Comparison of ENCODE assay signal across 8 cellular contexts in genomic region chr5:153147891-153148623, GRCh38.
DNase-seq lines count a peak whose midpoint lies in the region; ATAC-seq and TF ChIP-seq lines count a peak whose summit lies in the region.

No MANE protein-coding gene starts in this region.

- H3K4me3 ChIP-seq in right cardiac atrium (ENCODE audit: low read length): no peak overlapping the region
- no peak overlapping the region for H3K4me3 ChIP-seq in tibial nerve

- no peaks in the 10 kb centered on the region for H3K27me3 ChIP-seq in right cardiac atrium (ENCODE audit: control insufficient read depth, insufficient read depth)
- no peaks in the 10 kb centered on the region for H3K27me3 ChIP-seq in tibial nerve

- H3K27ac ChIP-seq in right cardiac atrium (ENCODE audit: low read length) (no peak overlapping the region), tibial nerve (no peak overlapping the region)

- intact Hi-C loops in right cardiac atrium (cut with DNase I): loop anchor here in 3 of 4 donors (5.0 kb wide), 1 partner anchor 586 kb away; no protein-coding TSS in a partner anchor
- intact Hi-C loops in activated naive CD4-positive, alpha-beta T cell treated with anti-CD3 and anti-CD28 coated beads for 36 hours (cut with micrococcal nuclease): loop anchor here (1.0 to 2.0 kb wide), 2 partner anchors 587 to 616 kb away; no protein-coding TSS in a partner anchor

- H3K4me1 Mint-ChIP-seq in activated naive CD4-positive, alpha-beta T cell treated with anti-CD3 and anti-CD28 coated beads for 36 hours (ENCODE audit: low read depth): no peaks in the 10 kb centered on the region

- ATAC-seq in GM21723 (IDR thresholded peaks at IDR 0.05; ENCODE audit: unreplicated experiment) (peak; percentile 81), right cardiac atrium (peak; percentile 45 to 54)

- TF ChIP-seq CTCF in tibial nerve (IDR thresholded peaks at IDR 0.05): peak in 4 of 5 experiments; percentile 5 to 24 (median 12)

- H3K9me3 ChIP-seq in right cardiac atrium (ENCODE audit: control insufficient read depth, low read length): no peaks in the 10 kb centered on the region
- H3K9me3 ChIP-seq in tibial nerve: peaks cover 0 to 17% (median 0%) of the 10 kb centered on the region in 4 donors

- CTCF ChIA-PET in activated naive CD4-positive, alpha-beta T cell treated with anti-CD3 and anti-CD28 coated beads for 36 hours (lab: Charles Lee): interaction anchor here (0.7 kb wide), 1 partner anchor 62 kb away, joined by 3 read pairs; no protein-coding TSS in a partner anchor

- 27% methylated on average over 7 of the region's 7 CpGs for WGBS in right cardiac atrium
- 29 to 32% methylated on average over 7 of the region's 7 CpGs for WGBS in tibial nerve, 2 donors

- no peak overlapping the region for H3K4me3 Mint-ChIP-seq in activated naive CD4-positive, alpha-beta T cell treated with anti-CD3 and anti-CD28 coated beads for 36 hours

- no peaks in the 10 kb centered on the region for H3K36me3 ChIP-seq in tibial nerve

- no peaks in the 10 kb centered on the region for H3K27me3 Mint-ChIP-seq in activated naive CD4-positive, alpha-beta T cell treated with anti-CD3 and anti-CD28 coated beads for 36 hours (ENCODE audit: low read depth)

- no peak for TF ChIP-seq POLR2A in tibial nerve (IDR thresholded peaks at IDR 0.05)

- DNase-seq in GM03348 (ENCODE audit: low spot score): peak; percentile 17
- DNase-seq in LoVo (ENCODE audit: low spot score): peak; percentile 46
- DNase-seq in SK-N-DZ (ENCODE audit: low spot score): peak; percentile 42
- DNase-seq in right cardiac atrium: peak in 1 of 3 donors; percentile 30
- DNase-seq in tibial nerve (ENCODE audit: low spot score in 2 of 2): no peak
- no peak for DNase-seq in GOT3 (lab: John Stamatoyannopoulos, UW)
- no peak for DNase-seq in activated naive CD4-positive, alpha-beta T cell treated with anti-CD3 and anti-CD28 coated beads for 36 hours

- no peak overlapping the region for H3K27ac Mint-ChIP-seq in activated naive CD4-positive, alpha-beta T cell treated with anti-CD3 and anti-CD28 coated beads for 36 hours

- no peaks in the 10 kb centered on the region for H3K36me3 Mint-ChIP-seq in activated naive CD4-positive, alpha-beta T cell treated with anti-CD3 and anti-CD28 coated beads for 36 hours (ENCODE audit: low read depth)

- TF ChIP-seq EP300 in tibial nerve (IDR thresholded peaks at IDR 0.05): no peak

- peaks cover 24% of the 10 kb centered on the region for H3K9me3 Mint-ChIP-seq in activated naive CD4-positive, alpha-beta T cell treated with anti-CD3 and anti-CD28 coated beads for 36 hours

- H3K4me1 ChIP-seq in right cardiac atrium (ENCODE audit: control insufficient read depth, insufficient read depth, low read length) (no peaks in the 10 kb centered on the region), tibial nerve (no peaks in the 10 kb centered on the region)

Comparison
In these comparisons a context has a peak if more than half of its experiments do, and no peak if none do; other contexts are left out.
1. DNase-seq: peak in GM03348 (single experiment), LoVo (single experiment) and SK-N-DZ (single experiment); none in tibial nerve (0 of 2), GOT3 (single experiment) and activated naive CD4-positive, alpha-beta T cell treated with anti-CD3 and anti-CD28 coated beads for 36 hours (single experiment).